ENCODE assay signal across 29 cellular contexts in the genomic region with DNA sequence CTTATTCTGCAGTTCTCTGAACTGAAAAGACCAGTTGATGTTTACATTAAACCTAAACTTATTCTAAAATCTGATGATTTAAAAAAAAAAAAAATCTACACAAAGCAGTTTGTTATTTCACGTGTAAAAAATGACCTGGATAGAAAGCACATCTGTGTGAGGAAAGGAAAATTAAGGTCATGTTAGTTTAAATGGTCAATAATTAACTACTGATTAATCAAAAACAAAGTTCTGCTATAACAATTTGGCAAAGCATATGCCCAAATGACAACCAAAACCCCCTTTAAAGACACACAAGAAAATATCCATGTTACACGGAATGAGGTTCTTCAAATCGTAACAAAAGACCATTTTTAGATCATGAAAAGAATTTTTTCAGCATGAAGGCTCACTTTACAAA. TPM values are rescaled to one million over a fixed set of nuclear protein-coding genes. Genes with fewer than 3 reads are reported as not detected.
A peak's percentile ranks its signal among the peaks of the same experiment; 100 is the strongest.
DNase-seq lines count a peak whose midpoint lies in the region; ATAC-seq, FAIRE-seq and TF ChIP-seq lines count a peak whose summit lies in the region.
"Had no signal": no experiment of that assay in that cellular context is flagged by ENCODE, and none has a peak within 500 bp of the region (broad histone marks: within the 10 kb centered on the region; RNA-seq: fewer than 3 reads in every experiment).

No MANE protein-coding gene starts in this region.

- no peak overlapping the region for H3K4me3 Mint-ChIP-seq in Calu3 (ENCODE audit: low read depth, unreplicated experiment)
- H3K4me3 Mint-ChIP-seq: CD4-positive, alpha-beta T cell; IgD-negative memory B cell had no signal

- DNase-seq in Calu3 (no peak), body of pancreas (no peak), kidney tubule cell (ENCODE audit: low spot score) (peak; percentile 4), pancreas (no peak), DMS153 (lab: John Stamatoyannopoulos, UW) (no peak), COLO829 (ENCODE audit: low spot score) (no peak), SHP77 (lab: John Stamatoyannopoulos, UW) (no peak), DMS53 (lab: John Stamatoyannopoulos, UW) (no peak)
- DNase-seq: CD4-positive, alpha-beta T cell; COR-L47; DMS 273 treated with DMSO at 0.1 percent for 48 hours; DND-41; GM23248; HCEC 1CT; MM.1S; NCI-H2029; NCI-H446; NCI-H524 treated with DMSO at 0.1 percent for 48 hours; NCI-H774; PC-9; Right ventricle myocardium superior; RPMI8226; T-helper 1 cell had no signal

- H3K4me1 ChIP-seq in body of pancreas (peaks cover 42% of the 10 kb centered on the region), pancreas (peaks cover 23 to 28% (median 25%) of the 10 kb centered on the region in 3 donors)
- H3K4me1 ChIP-seq: BLaER1 treated with 17β-estradiol and CSF1 and Interleukin-3, amounts not matched to agents 10 nM and 100 nM had no signal

- H3K27ac Mint-ChIP-seq in Calu3 (ENCODE audit: unreplicated experiment), result peak overlapping the region; percentile 27
- H3K27ac Mint-ChIP-seq: IgD-negative memory B cell had no signal

- CTCF ChIA-PET in Calu3 (lab: Charles Lee), result interaction anchor here (1.1 kb wide), 1 partner anchor 30 kb away, joined by 3 read pairs; no protein-coding TSS in a partner anchor

- H3K36me3 Mint-ChIP-seq in Calu3 (ENCODE audit: insufficient read depth, unreplicated experiment), result peaks cover 12% of the 10 kb centered on the region

- no peaks in the 10 kb centered on the region for H3K9me3 ChIP-seq in body of pancreas
- no peaks in the 10 kb centered on the region for H3K9me3 ChIP-seq in pancreas
- H3K9me3 ChIP-seq: BLaER1 treated with 17β-estradiol and CSF1 and Interleukin-3, amounts not matched to agents 10 nM and 100 nM had no signal

- no peaks in the 10 kb centered on the region for H3K9me3 Mint-ChIP-seq in Calu3 (ENCODE audit: low read depth, unreplicated experiment)
- H3K9me3 Mint-ChIP-seq: CD4-positive, alpha-beta T cell had no signal

- H3K27me3 Mint-ChIP-seq in Calu3 (ENCODE audit: unreplicated experiment), result no peaks in the 10 kb centered on the region
- H3K27me3 Mint-ChIP-seq: CD4-positive, alpha-beta T cell; IgD-negative memory B cell had no signal

- no peak for TF ChIP-seq CTCF in Calu3 (IDR thresholded peaks at IDR 0.05; ENCODE audit: unreplicated experiment)
- TF ChIP-seq CTCF in body of pancreas (IDR thresholded peaks at IDR 0.05), result no peak
- no peak for TF ChIP-seq CTCF in pancreas (IDR thresholded peaks at IDR 0.05)

- peak overlapping the region in 3 of 4 donors; percentile 16 to 84 (median 41) for H3K27ac ChIP-seq in body of pancreas
- H3K27ac ChIP-seq in pancreas, result peak overlapping the region in 2 of 4 donors; percentile 62 to 63
- H3K27ac ChIP-seq: BLaER1 treated with 17β-estradiol and CSF1 and Interleukin-3, amounts not matched to agents 10 nM and 100 nM; GM23248; KMS-11; PC-9 had no signal

- peaks cover 23% of the 10 kb centered on the region for H3K4me1 Mint-ChIP-seq in Calu3 (ENCODE audit: low read depth, unreplicated experiment)

- no peak overlapping the region for H3K4me3 ChIP-seq in body of pancreas
- no peak overlapping the region for H3K4me3 ChIP-seq in pancreas
- H3K4me3 ChIP-seq: BLaER1 treated with 17β-estradiol and CSF1 and Interleukin-3, amounts not matched to agents 10 nM and 100 nM; GM23248; PC-9 had no signal

- no peak for TF ChIP-seq POLR2A in body of pancreas (IDR thresholded peaks at IDR 0.05)

- intact Hi-C loops in Calu3 (cut with micrococcal nuclease; ENCODE audit: unreplicated experiment) (no loop called here), body of pancreas (cut with DNase I) (no loop called here), pancreas (cut with DNase I) (no loop called here)

- WGBS in body of pancreas, 2 donors, result 16 to 21% methylated on average over 3 of the region's 3 CpGs
- 12 to 16% methylated on average over 3 of the region's 3 CpGs for WGBS in pancreas, 2 donors

- no peaks in the 10 kb centered on the region for H3K27me3 ChIP-seq in body of pancreas
- H3K27me3 ChIP-seq in pancreas, result no peaks in the 10 kb centered on the region
- H3K27me3 ChIP-seq: BLaER1 treated with 17β-estradiol and CSF1 and Interleukin-3, amounts not matched to agents 10 nM and 100 nM had no signal

- H3K36me3 ChIP-seq in body of pancreas (replicated peaks in 1 of 2; ENCODE audit: insufficient read depth in 1 of 2, low read depth in 2 of 2), result no peaks in the 10 kb centered on the region
- H3K36me3 ChIP-seq in pancreas, result no peaks in the 10 kb centered on the region

- ATAC-seq in body of pancreas (peak; percentile 54), pancreas (peak; percentile 60 to 74 (median 66))

- no TSS peak for BruUV-seq in Calu3 (replicated peaks; lab: Mats Ljungman, UMichigan)

- no peak for FAIRE-seq in pancreas (lab: Jason Lieb, UNC)

RNA-seq across cellular contexts. Expression of gene CACNG1, which starts 30.4 kb away (rescaled TPM):
- not detected in 2 replicates for total RNA-seq in Calu3 (2022)
- total RNA-seq in body of pancreas, result not detected
- total RNA-seq in pancreas, result not detected
- under 1 TPM in 1 of 2 donors, not detected in 1; 0.35 TPM for polyA plus RNA-seq in pancreas
- total RNA-seq: A172; CD4-positive, alpha-beta T cell; GM23248; PC-9; Right ventricle myocardium superior; SK-MEL-5 had no signal
- polyA plus RNA-seq: AG04450, GM23248, IgD-negative memory B cell had no signal
